14 cellular contexts compared by ENCODE assay signal in the genomic region with DNA sequence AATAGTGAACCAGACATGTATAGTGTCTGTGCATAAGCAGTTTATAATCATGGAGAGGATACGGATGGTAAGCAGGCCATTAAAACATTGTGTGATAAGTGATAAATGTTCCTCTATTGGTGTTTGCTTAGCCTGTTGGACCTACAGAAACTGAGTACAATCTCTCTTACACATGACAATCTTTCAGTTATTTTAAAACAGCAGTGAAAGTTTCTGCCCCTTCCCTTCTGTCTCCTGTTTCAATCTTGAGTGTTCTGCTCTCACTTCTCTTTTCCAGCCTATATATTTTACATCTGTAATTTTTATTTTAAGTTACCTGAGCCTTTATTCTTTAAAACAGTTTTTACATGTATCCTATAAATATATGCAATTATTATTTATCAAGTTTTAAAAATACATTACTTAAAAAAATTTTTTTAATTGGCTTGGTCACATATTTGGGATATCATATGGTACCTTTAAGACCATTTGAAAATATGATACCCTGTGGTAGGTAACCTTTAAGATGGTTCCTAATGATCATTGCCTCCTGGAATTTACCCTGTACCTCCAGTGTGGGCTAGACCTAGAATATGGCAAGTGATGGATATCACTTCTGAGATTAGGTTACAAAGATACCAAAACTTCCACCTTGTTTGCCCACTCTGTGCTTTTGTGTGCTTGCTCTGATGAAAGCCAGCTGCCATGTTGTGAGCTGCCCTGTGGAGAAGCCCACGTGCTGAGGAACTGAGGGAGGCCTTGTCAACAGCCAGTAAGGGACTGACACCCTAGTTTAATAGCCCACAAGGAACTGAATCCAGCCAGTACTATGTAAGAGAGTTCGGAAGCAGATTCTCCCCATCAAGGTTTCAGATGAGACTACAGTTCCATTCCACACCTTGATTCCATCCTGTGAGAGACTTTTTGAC.
DNase-seq lines count a peak whose midpoint lies in the region; ATAC-seq, FAIRE-seq and TF ChIP-seq lines count a peak whose summit lies in the region.
"Had no signal": no experiment of that assay in that cellular context is flagged by ENCODE, and none has a peak within 500 bp of the region (broad histone marks: within the 10 kb centered on the region; RNA-seq: fewer than 3 reads in every experiment).

No MANE protein-coding gene starts in this region.

- TF ChIP-seq CTCF in kidney (IDR thresholded peaks at IDR 0.05; ENCODE audit: borderline replicate concordance, extremely low read depth, insufficient read depth): no peak

- WGBS in neuronal stem cell (ENCODE audit: extremely low coverage in 2 of 2, insufficient read length in 2 of 2, insufficient replicate concordance in 1 of 2), 2 donors: no CpG with 5 or more reads among the region's 3 CpGs

- H2BK15ac ChIP-seq in neuronal stem cell (ENCODE audit: low read length): no peak overlapping the region

- no peak overlapping the region for H3K4me3 ChIP-seq in kidney (ENCODE audit: low read length in 2 of 2)
- H3K4me3 ChIP-seq in neuronal stem cell (ENCODE audit: low read length in 2 of 2): no peak overlapping the region

- no peaks in the 10 kb centered on the region for H3K4me1 ChIP-seq in kidney (ENCODE audit: control insufficient read depth in 1 of 2, insufficient read depth in 1 of 2, low read depth in 1 of 2, low read length in 2 of 2)
- H3K4me1 ChIP-seq in neuronal stem cell (ENCODE audit: control insufficient read depth in 2 of 2, insufficient read depth in 1 of 2, low read depth in 1 of 2, low read length in 2 of 2): peaks cover 0 to 1% of the 10 kb centered on the region in 2 donors

- no peak overlapping the region for H3K4me2 ChIP-seq in neuronal stem cell (ENCODE audit: insufficient read depth, low read length, poor library complexity, severe bottlenecking)

- H3K9me3 ChIP-seq in kidney (ENCODE audit: control insufficient read depth in 1 of 2, low read length in 2 of 2) (no peaks in the 10 kb centered on the region), neuronal stem cell (replicated peaks in 1 of 2; ENCODE audit: control insufficient read depth in 2 of 2, insufficient read depth in 1 of 2, low read depth in 1 of 2, low read length in 2 of 2) (no peaks in the 10 kb centered on the region)

- no peak for DNase-seq in kidney
- no peak for DNase-seq in activated CD4-positive, CD25-positive, alpha-beta regulatory T cell (lab: John Stamatoyannopoulos, UW)
- no peak for DNase-seq in COLO668 (lab: John Stamatoyannopoulos, UW; ENCODE audit: unreplicated experiment)
- DNase-seq in caudate nucleus (lab: John Stamatoyannopoulos, UW): no peak
- DNase-seq in neuronal stem cell (ENCODE audit: low spot score): no peak
- DNase-seq: activated gamma-delta T cell, DMS 273 treated with DMSO at 0.1 percent for 48 hours, kidney glomerular epithelial cell, NCI-H2171, SHP77 had no signal

- H4K91ac ChIP-seq in neuronal stem cell (ENCODE audit: low read depth, low read length, poor library complexity): no peak overlapping the region

- no peak overlapping the region for H3K14ac ChIP-seq in neuronal stem cell (ENCODE audit: low read length)

- H2BK12ac ChIP-seq in neuronal stem cell (ENCODE audit: low read length): no peak overlapping the region

- FAIRE-seq in kidney (lab: Jason Lieb, UNC): peak; percentile 23

- H3K18ac ChIP-seq in neuronal stem cell (ENCODE audit: low read length): no peak overlapping the region

- no peak overlapping the region for H3K4ac ChIP-seq in neuronal stem cell (ENCODE audit: low read length)

- no peak overlapping the region for H3K23ac ChIP-seq in neuronal stem cell (ENCODE audit: low read depth, low read length, poor library complexity)

- no peaks in the 10 kb centered on the region for H3K79me1 ChIP-seq in neuronal stem cell (ENCODE audit: low read depth, low read length)

- ATAC-seq in GM18870 (IDR thresholded peaks at IDR 0.05; ENCODE audit: unreplicated experiment) (peak; percentile 80), GM21529 (IDR thresholded peaks at IDR 0.05; ENCODE audit: unreplicated experiment) (peak; percentile 90), HG03159 (IDR thresholded peaks at IDR 0.05; ENCODE audit: unreplicated experiment) (peak; percentile 81)
- ATAC-seq: activated CD4-positive, CD25-positive, alpha-beta regulatory T cell treated with anti-CD3 and anti-CD28 coated beads, Interleukin-2, amount 50 U/mL, for 24 hours had no signal

- H4K8ac ChIP-seq in neuronal stem cell (ENCODE audit: low read depth, low read length): no peak overlapping the region

- no peaks in the 10 kb centered on the region for H3K27me3 ChIP-seq in neuronal stem cell (ENCODE audit: control insufficient read depth in 3 of 3, insufficient read depth in 3 of 3, low read depth in 1 of 3, low read length in 3 of 3)

- intact Hi-C loops in kidney (cut with DNase I): no loop called here

- no peak overlapping the region for H2BK120ac ChIP-seq in neuronal stem cell (ENCODE audit: low read depth, low read length)

- no peaks in the 10 kb centered on the region for H3K36me3 ChIP-seq in kidney (ENCODE audit: control insufficient read depth in 1 of 2, insufficient read depth in 2 of 2, low read length in 2 of 2)
- H3K36me3 ChIP-seq in neuronal stem cell (replicated peaks in 1 of 2; ENCODE audit: control insufficient read depth in 2 of 2, insufficient read depth in 2 of 2, low read length in 2 of 2): peaks cover 0 to 4% of the 10 kb centered on the region in 2 donors

- no peak overlapping the region for H3K9ac ChIP-seq in kidney (ENCODE audit: low read length in 2 of 2)
- no peak overlapping the region for H3K9ac ChIP-seq in neuronal stem cell (ENCODE audit: low read depth, low read length, poor library complexity)

- H3K27ac ChIP-seq in kidney (ENCODE audit: low read depth in 2 of 2, low read length in 2 of 2) (no peak overlapping the region), caudate nucleus (ENCODE audit: low read depth, low read length) (no peak overlapping the region), neuronal stem cell (replicated peaks; ENCODE audit: low read length) (no peak overlapping the region)

- H2AK5ac ChIP-seq in neuronal stem cell (ENCODE audit: low read depth, low read length): no peak overlapping the region

- H2AFZ ChIP-seq in neuronal stem cell (ENCODE audit: low read length): no peak overlapping the region

- H2BK5ac ChIP-seq in neuronal stem cell (ENCODE audit: low read length): no peak overlapping the region
